In the genomic region with DNA sequence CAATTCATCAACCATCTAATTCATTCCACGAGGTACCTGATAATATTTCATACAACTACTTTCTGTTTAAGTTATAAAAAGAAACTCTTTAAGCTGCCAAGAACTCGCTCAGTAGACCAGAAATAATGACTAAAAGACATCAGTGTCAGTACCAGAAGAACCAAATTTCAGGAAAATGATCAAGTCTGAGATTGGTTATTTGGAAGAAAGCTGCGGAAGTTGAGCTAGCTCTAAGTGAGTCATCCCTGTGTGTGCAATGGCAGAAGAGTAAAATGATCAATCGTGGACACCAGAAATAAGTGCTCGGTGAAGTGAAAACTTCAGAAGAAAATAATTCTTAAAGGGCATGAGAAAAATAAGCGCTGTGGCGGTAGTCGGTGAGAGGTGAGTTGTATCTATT, we compare ENCODE assay signal across 24 cellular contexts.
"Had no signal": no experiment of that assay in that cellular context is flagged by ENCODE, and none has a peak within 500 bp of the region (broad histone marks: within the 10 kb centered on the region; RNA-seq: fewer than 3 reads in every experiment).

No MANE protein-coding gene starts in this region.

- DNase-seq: dorsolateral prefrontal cortex; effector CD4-positive, alpha-beta T cell; foreskin keratinocyte; glutamatergic neuron; heart right ventricle; hypothalamus; immature natural killer cell; mesenchymal stem cell; midbrain; naive thymus-derived CD4-positive, alpha-beta T cell; posterior cingulate gyrus; psoas muscle; retina; right lobe of liver; small intestine; stimulated activated CD4-positive, alpha-beta T cell treated with anti-CD3 and anti-CD28 coated beads, Interleukin-15, amount 100 ng/mL, for 24 hours; stimulated activated CD4-positive, alpha-beta T cell treated with anti-CD3 and anti-CD28 coated beads, Interleukin-2, amount 100 ng/mL, for 48 hours; stimulated activated naive B cell treated with anti-CD40 and anti-IgM and Interleukin-4, amounts not matched to agents 10 μg/mL and 1 μg/mL and 100 μg/mL, for 72 hours; upper lobe of left lung had no signal

- ATAC-seq: foreskin keratinocyte; gastroesophageal sphincter; heart right ventricle; left lobe of liver; naive thymus-derived CD4-positive, alpha-beta T cell; psoas muscle; right lobe of liver; stimulated activated naive B cell treated with anti-CD40 and anti-IgM and Interleukin-4, amounts not matched to agents 10 μg/mL and 1 μg/mL and 100 μg/mL, for 72 hours had no signal

- H3K4me3 ChIP-seq: dorsolateral prefrontal cortex, gastroesophageal sphincter, heart right ventricle, neural progenitor cell, psoas muscle, right lobe of liver, thoracic aorta, tibial nerve, upper lobe of left lung had no signal
